8 cellular contexts compared by ENCODE assay signal in the genomic region with DNA sequence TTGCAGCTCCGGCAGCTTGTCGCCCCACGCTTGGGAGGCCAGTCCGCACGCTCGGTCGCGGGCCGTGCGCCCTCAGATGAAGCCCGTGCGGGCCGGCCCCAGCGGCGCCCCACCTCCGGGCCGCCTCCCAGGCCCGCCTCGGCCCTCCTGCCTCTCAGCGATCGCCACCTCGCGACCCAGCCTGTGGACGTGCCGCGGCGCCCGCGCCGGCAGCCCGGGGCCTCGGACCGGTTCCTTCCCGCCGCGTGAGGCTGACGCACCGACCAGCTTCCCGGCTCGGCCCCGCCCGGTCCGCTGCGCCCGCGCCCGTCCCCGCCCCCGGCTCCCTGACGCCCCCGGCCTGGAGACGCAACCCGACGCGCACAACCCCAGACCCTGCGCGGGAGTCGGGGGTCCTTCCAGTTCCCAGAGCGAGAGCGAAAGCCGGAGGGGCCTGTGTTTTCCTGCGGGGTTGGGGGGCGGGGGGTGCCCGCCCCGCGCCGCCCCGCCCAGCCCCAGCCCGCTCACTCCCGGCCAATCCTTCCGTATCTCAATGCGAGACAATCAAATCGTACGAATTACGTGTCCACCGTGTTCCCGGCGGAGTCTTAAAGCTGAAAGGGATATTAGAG. TPM values are rescaled to one million over a fixed set of nuclear protein-coding genes. Genes with fewer than 3 reads are reported as not detected.
DNase-seq lines count a peak whose midpoint lies in the region; ATAC-seq lines count a peak whose summit lies in the region.

A gene with protein sequence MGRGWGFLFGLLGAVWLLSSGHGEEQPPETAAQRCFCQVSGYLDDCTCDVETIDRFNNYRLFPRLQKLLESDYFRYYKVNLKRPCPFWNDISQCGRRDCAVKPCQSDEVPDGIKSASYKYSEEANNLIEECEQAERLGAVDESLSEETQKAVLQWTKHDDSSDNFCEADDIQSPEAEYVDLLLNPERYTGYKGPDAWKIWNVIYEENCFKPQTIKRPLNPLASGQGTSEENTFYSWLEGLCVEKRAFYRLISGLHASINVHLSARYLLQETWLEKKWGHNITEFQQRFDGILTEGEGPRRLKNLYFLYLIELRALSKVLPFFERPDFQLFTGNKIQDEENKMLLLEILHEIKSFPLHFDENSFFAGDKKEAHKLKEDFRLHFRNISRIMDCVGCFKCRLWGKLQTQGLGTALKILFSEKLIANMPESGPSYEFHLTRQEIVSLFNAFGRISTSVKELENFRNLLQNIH (minus strand): TSS at position 78 of the 611 bp plus-strand sequence. CDS start 77 bp downstream, at position 1.

- H3K9me3 ChIP-seq in CD4-positive, CD25-positive, alpha-beta regulatory T cell (ENCODE audit: control insufficient read depth in 2 of 2, low read length in 2 of 2), result no peaks in the 10 kb centered on the region
- no peaks in the 10 kb centered on the region for H3K9me3 ChIP-seq in mesenchymal stem cell (ENCODE audit: control insufficient read depth, low read length)

- peak within 1 kb of the TSS; percentile 90 for H2BK15ac ChIP-seq in mesenchymal stem cell (ENCODE audit: low read depth, poor library complexity, severe bottlenecking)

- H3K36me3 Mint-ChIP-seq in CD4-positive, CD25-positive, alpha-beta regulatory T cell, result no peaks in the 10 kb centered on the region
- peaks cover 7% of the 10 kb centered on the region for H3K36me3 Mint-ChIP-seq in effector memory CD8-positive, alpha-beta T cell (ENCODE audit: insufficient read depth)

- peak within 1 kb of the TSS; percentile 84 for H3K27ac ChIP-seq in CD4-positive, CD25-positive, alpha-beta regulatory T cell (ENCODE audit: insufficient read depth, low read length, poor library complexity, severe bottlenecking)
- H3K27ac ChIP-seq in mesenchymal stem cell (ENCODE audit: low read length, poor library complexity, severe bottlenecking), result peak within 1 kb of the TSS; percentile 62

- peak within 1 kb of the TSS; percentile 65 to 92 for H3K18ac ChIP-seq in mesenchymal stem cell (ENCODE audit: low read depth in 1 of 2, low read length in 2 of 2)

- peak within 1 kb of the TSS in 1 of 2 experiments; percentile 29 for H3K23ac ChIP-seq in mesenchymal stem cell (ENCODE audit: low read length in 2 of 2)

- H3K4ac ChIP-seq in mesenchymal stem cell (ENCODE audit: low read depth in 1 of 2, low read length in 2 of 2), result peak within 1 kb of the TSS; percentile 64 to 80

- peak within 1 kb of the TSS; percentile 96 for H3K4me3 ChIP-seq in CD4-positive, CD25-positive, alpha-beta regulatory T cell (ENCODE audit: low read depth, low read length)
- H3K4me3 ChIP-seq in mesenchymal stem cell (ENCODE audit: insufficient read depth in 1 of 2, low read depth in 1 of 2, low read length in 2 of 2), result peak within 1 kb of the TSS; percentile 91 to 99

- H3K14ac ChIP-seq in mesenchymal stem cell (ENCODE audit: low read length in 2 of 2), result peak within 1 kb of the TSS in 1 of 2 experiments; percentile 92

- H3K27me3 ChIP-seq in CD4-positive, CD25-positive, alpha-beta regulatory T cell (ENCODE audit: control insufficient read depth, insufficient read depth, low read length), result no peaks in the 10 kb centered on the region
- H3K27me3 ChIP-seq in mesenchymal stem cell (ENCODE audit: control insufficient read depth in 1 of 2, insufficient read depth in 1 of 2, low read length in 2 of 2), result no peaks in the 10 kb centered on the region

- H2BK12ac ChIP-seq in mesenchymal stem cell (ENCODE audit: low read length in 2 of 2), result peak within 1 kb of the TSS; percentile 41 to 61

- H2BK120ac ChIP-seq in mesenchymal stem cell (ENCODE audit: low read depth, low read length), result peak within 1 kb of the TSS; percentile 99

- H2AFZ ChIP-seq in mesenchymal stem cell (ENCODE audit: low read depth, low read length), result peak within 1 kb of the TSS; percentile 70

- peak; percentile 59 to 65 for ATAC-seq in CD4-positive, CD25-positive, alpha-beta regulatory T cell (ENCODE audit: low read depth in 2 of 2)
- ATAC-seq in GM19372 (IDR thresholded peaks at IDR 0.05; ENCODE audit: low read depth, unreplicated experiment) (peak; percentile 58), HG03520 (IDR thresholded peaks at IDR 0.05; ENCODE audit: unreplicated experiment) (peak; percentile 65)
- peak; percentile 71 for ATAC-seq in effector memory CD8-positive, alpha-beta T cell (replicated peaks)

- peak within 1 kb of the TSS; percentile 89 for H4K8ac ChIP-seq in mesenchymal stem cell (ENCODE audit: low read length)

- H3K9me3 Mint-ChIP-seq in CD4-positive, CD25-positive, alpha-beta regulatory T cell, result peaks cover 0 to 2% (median 0%) of the 10 kb centered on the region in 7 donors
- H3K9me3 Mint-ChIP-seq in effector memory CD8-positive, alpha-beta T cell, result no peaks in the 10 kb centered on the region

- peak within 1 kb of the TSS; percentile 95 to 98 (median 98) for H3K27ac Mint-ChIP-seq in CD4-positive, CD25-positive, alpha-beta regulatory T cell
- H3K27ac Mint-ChIP-seq in effector memory CD8-positive, alpha-beta T cell, result peak within 1 kb of the TSS; percentile 81 to 96

- H3K4me3 Mint-ChIP-seq in CD4-positive, CD25-positive, alpha-beta regulatory T cell, result peak within 1 kb of the TSS; percentile 98 to 100 (median 100)
- H3K4me3 Mint-ChIP-seq in effector memory CD8-positive, alpha-beta T cell, result peak within 1 kb of the TSS; percentile 87 to 95

- no peak within 1 kb of the TSS for H2BK5ac ChIP-seq in mesenchymal stem cell (ENCODE audit: low read depth, low read length, poor library complexity, severe bottlenecking)

- no peak within 1 kb of the TSS for H2AK5ac ChIP-seq in mesenchymal stem cell (ENCODE audit: low read length, severe bottlenecking)

- H3K4me1 ChIP-seq in CD4-positive, CD25-positive, alpha-beta regulatory T cell (ENCODE audit: control insufficient read depth, insufficient read depth, low read length, poor library complexity, severe bottlenecking), result peaks cover 43% of the 10 kb centered on the region
- peaks cover 4% of the 10 kb centered on the region for H3K4me1 ChIP-seq in mesenchymal stem cell (ENCODE audit: control insufficient read depth, insufficient read depth, low read depth, low read length)

- H3K79me1 ChIP-seq in mesenchymal stem cell (replicated peaks; ENCODE audit: low read length, poor library complexity, severe bottlenecking), result peaks cover 5% of the 10 kb centered on the region

- WGBS in mesenchymal stem cell, result under 1% methylated on average over 59 of the region's 78 CpGs

- H3K27me3 Mint-ChIP-seq in CD4-positive, CD25-positive, alpha-beta regulatory T cell, result peaks cover 5% of the 10 kb centered on the region
- no peaks in the 10 kb centered on the region for H3K27me3 Mint-ChIP-seq in effector memory CD8-positive, alpha-beta T cell

- peak within 1 kb of the TSS; percentile 87 for H4K91ac ChIP-seq in mesenchymal stem cell (ENCODE audit: low read length)

- peak within 1 kb of the TSS; percentile 92 for H3K4me2 ChIP-seq in mesenchymal stem cell (ENCODE audit: low read length, poor library complexity, severe bottlenecking)

- peaks cover 14 to 41% (median 33%) of the 10 kb centered on the region in 4 donors for H3K4me1 Mint-ChIP-seq in CD4-positive, CD25-positive, alpha-beta regulatory T cell
- H3K4me1 Mint-ChIP-seq in effector memory CD8-positive, alpha-beta T cell (ENCODE audit: low read depth in 2 of 2), result peaks cover 29 to 32% of the 10 kb centered on the region in 2 donors

- peak within 1 kb of the TSS; percentile 96 for H3K9ac ChIP-seq in mesenchymal stem cell (ENCODE audit: low read length)

- no peaks in the 10 kb centered on the region for H3K36me3 ChIP-seq in CD4-positive, CD25-positive, alpha-beta regulatory T cell (ENCODE audit: control insufficient read depth, insufficient read depth, low read length)
- no peaks in the 10 kb centered on the region for H3K36me3 ChIP-seq in mesenchymal stem cell (ENCODE audit: control insufficient read depth in 1 of 2, insufficient read depth in 2 of 2, low read depth in 1 of 2, low read length in 2 of 2)

- peak; percentile 52 to 64 (median 62) for DNase-seq in CD4-positive, CD25-positive, alpha-beta regulatory T cell
- DNase-seq in NCI-H748 (lab: John Stamatoyannopoulos, UW; ENCODE audit: unreplicated experiment) (peak; percentile 89), mesenchymal stem cell (peak; percentile 85)
- peak; percentile 87 for DNase-seq in activated CD8-positive, alpha-beta memory T cell treated with anti-CD3 and anti-CD28 coated beads for 24 hours
- DNase-seq in effector memory CD8-positive, alpha-beta T cell, result peak; percentile 37 to 51 (median 49)
- DNase-seq in stimulated activated CD8-positive, alpha-beta memory T cell treated with anti-CD3 and anti-CD28 coated beads, Interleukin-12 subunit alpha, Interleukin-12 subunit beta, amount 100 ng/mL, for 4 hours (ENCODE audit: low read depth), result peak; percentile 53

RNA-seq across cellular contexts. Expression of the gene that starts here (rescaled TPM):
- total RNA-seq in CD4-positive, CD25-positive, alpha-beta regulatory T cell, result 72.9 TPM
- polyA plus RNA-seq in CD4-positive, CD25-positive, alpha-beta regulatory T cell, result 10 to 100 TPM; 48.3 to 71.5 (median 63.4) TPM
- polyA plus RNA-seq in mesenchymal stem cell (2013, experiment 1 of 2), result 86.7 TPM
- 88.2 TPM for polyA plus RNA-seq in mesenchymal stem cell (2013, experiment 2 of 2)

Comparison
In these comparisons a context has a peak if more than half of its experiments do, and no peak if none do; other contexts are left out.
1. Peak in every context shown above with its lines: DNase-seq, ATAC-seq, H3K4me3 ChIP-seq and H3K27ac ChIP-seq.